8 cellular contexts compared by ENCODE assay signal in genomic region chr1:16248603-16249534, GRCh38. TPM values are rescaled to one million over a fixed set of nuclear protein-coding genes. Genes with fewer than 3 reads are reported as not detected.
DNase-seq lines count a peak whose midpoint lies in the region; ATAC-seq and TF ChIP-seq lines count a peak whose summit lies in the region.
"Had no signal": no experiment of that assay in that cellular context is flagged by ENCODE, and none has a peak within 500 bp of the region (broad histone marks: within the 10 kb centered on the region; RNA-seq: fewer than 3 reads in every experiment).

No MANE protein-coding gene starts in this region.

- no peak for ATAC-seq in Panc1

- BruUV-seq in Panc1 (replicated peaks; lab: Mats Ljungman, UMichigan): no TSS peak

- intact Hi-C loops in Panc1 (cut with micrococcal nuclease; ENCODE audit: unreplicated experiment): no loop called here

- no peaks in the 10 kb centered on the region for H3K9me3 ChIP-seq in Panc1 (ENCODE audit: control insufficient read depth, insufficient read depth, low read depth, low read length)

- DNase-seq in KBM-7: peak; percentile 81
- no peak for DNase-seq in Panc1 (ENCODE audit: low read depth, low spot score)
- DNase-seq in dermis blood vessel endothelial cell: peak; percentile 96
- peak; percentile 34 for DNase-seq in middle frontal gyrus (ENCODE audit: extremely low spot score, low spot score)
- DNase-seq in KG1 (lab: John Stamatoyannopoulos, UW): no peak
- no peak for DNase-seq in H7
- DNase-seq: activated T-cell treated with anti-CD3 and anti-CD28 coated beads, Interleukin-2, amount 50 U/mL, for 4 hours had no signal

- peak overlapping the region; percentile 74; the same call in 1 of the 2 replicates for H3K27ac ChIP-seq in Panc1 (ENCODE audit: low read length)

- H3K4me3 ChIP-seq in GM08714 (ENCODE audit: low read length) (peak overlapping the region; percentile 9; the same call in 1 of the 2 replicates), Panc1 (ENCODE audit: low read depth in 2 of 2, low read length in 2 of 2) (no peak overlapping the region), H7 (ENCODE audit: insufficient read depth, low read depth, low read length) (no peak overlapping the region)

- H3K36me3 ChIP-seq in Panc1 (ENCODE audit: control insufficient read depth, insufficient read depth, low read length): peaks cover 14% of the 10 kb centered on the region
- peaks cover 7% of the 10 kb centered on the region for H3K36me3 ChIP-seq in H7 (replicated peaks; ENCODE audit: control insufficient read depth, insufficient read depth, low read length)

- CTCF ChIA-PET in Panc1 (lab: Charles Lee): no interaction called here

- H3K27me3 ChIP-seq in Panc1 (ENCODE audit: control insufficient read depth, insufficient read depth, low read length): no peaks in the 10 kb centered on the region
- no peaks in the 10 kb centered on the region for H3K27me3 ChIP-seq in H7 (ENCODE audit: control insufficient read depth, insufficient read depth, low read length)

- H3K4me1 ChIP-seq in Panc1 (ENCODE audit: control insufficient read depth, insufficient read depth, low read length): peaks cover 6% of the 10 kb centered on the region

- in situ Hi-C loops in KBM-7 (cut with MboI; ENCODE audit: low pct_unique_long_range_greater_than_20kb, low sequenced_read_pairs) (no loop called here), Panc1 (cut with HindIII; ENCODE audit: low pct_unique_long_range_greater_than_20kb, low sequenced_read_pairs) (no loop called here)

- no peak for TF ChIP-seq CTCF in Panc1 (IDR thresholded peaks at IDR 0.05)

- POLR2A ChIA-PET in Panc1 (lab: Charles Lee): interaction anchor here (0.6 kb wide), 1 partner anchor 10 kb away, joined by 3 read pairs; no protein-coding TSS in a partner anchor

RNA-seq across cellular contexts. Expression of gene CPLANE2, which starts 11.9 kb away (rescaled TPM):
- total RNA-seq in Panc1 (2021; ENCODE audit: unreplicated experiment) (17.8 TPM), dermis blood vessel endothelial cell (9.5 and 10.3 TPM in 2 replicates)
- 13.0 TPM for polyA plus RNA-seq in Panc1 (2012; ENCODE audit: insufficient read length)
- total RNA-seq in H7 (2014; rRNA removed; shearing (Covaris generic)): 6.4 and 9.1 TPM in 2 replicates

RNA-seq across cellular contexts. Expression of gene ARHGEF19, which starts 36.4 kb away (rescaled TPM):
- total RNA-seq in Panc1 (2021; ENCODE audit: unreplicated experiment) (21.6 TPM), dermis blood vessel endothelial cell (2.7 and 3.3 TPM in 2 replicates)
- 29.2 TPM for polyA plus RNA-seq in Panc1 (2012; ENCODE audit: insufficient read length)
- 16.2 and 21.0 TPM in 2 replicates for total RNA-seq in H7 (2014; rRNA removed; shearing (Covaris generic))

Comparison
In these comparisons a context has a peak if more than half of its experiments do, and no peak if none do; other contexts are left out.
1. DNase-seq: peak in KBM-7 (single experiment), dermis blood vessel endothelial cell (single experiment) and middle frontal gyrus (single experiment); none in Panc1 (single experiment), KG1 (single experiment) and H7 (single experiment).